In the genomic region with DNA sequence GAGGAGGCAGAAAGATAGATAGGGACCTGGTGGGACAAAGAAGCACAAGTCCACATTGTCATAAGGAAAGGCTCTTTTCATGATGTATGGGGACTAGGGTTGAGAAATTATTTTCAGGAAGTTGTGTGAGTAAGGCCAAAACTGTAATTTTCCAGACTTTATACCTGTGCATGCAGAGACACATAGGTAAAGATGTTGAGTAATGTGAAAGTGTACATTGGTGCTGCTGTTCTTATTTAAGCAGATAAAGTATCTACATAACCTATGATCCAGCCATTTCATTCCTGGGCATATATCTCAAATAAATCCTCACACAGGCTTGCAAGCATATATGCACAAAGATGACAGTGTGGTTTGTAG, we compare ENCODE assay signal across 1 cellular context.
TF ChIP-seq lines count a peak whose summit lies in the region.

No MANE protein-coding gene starts in this region.

TF ChIP-seq in K562, 482 proteins besides CTCF, POLR2A, EP300 and RAD21 (continued from another document):
- TF ChIP-seq, protein P1, sequence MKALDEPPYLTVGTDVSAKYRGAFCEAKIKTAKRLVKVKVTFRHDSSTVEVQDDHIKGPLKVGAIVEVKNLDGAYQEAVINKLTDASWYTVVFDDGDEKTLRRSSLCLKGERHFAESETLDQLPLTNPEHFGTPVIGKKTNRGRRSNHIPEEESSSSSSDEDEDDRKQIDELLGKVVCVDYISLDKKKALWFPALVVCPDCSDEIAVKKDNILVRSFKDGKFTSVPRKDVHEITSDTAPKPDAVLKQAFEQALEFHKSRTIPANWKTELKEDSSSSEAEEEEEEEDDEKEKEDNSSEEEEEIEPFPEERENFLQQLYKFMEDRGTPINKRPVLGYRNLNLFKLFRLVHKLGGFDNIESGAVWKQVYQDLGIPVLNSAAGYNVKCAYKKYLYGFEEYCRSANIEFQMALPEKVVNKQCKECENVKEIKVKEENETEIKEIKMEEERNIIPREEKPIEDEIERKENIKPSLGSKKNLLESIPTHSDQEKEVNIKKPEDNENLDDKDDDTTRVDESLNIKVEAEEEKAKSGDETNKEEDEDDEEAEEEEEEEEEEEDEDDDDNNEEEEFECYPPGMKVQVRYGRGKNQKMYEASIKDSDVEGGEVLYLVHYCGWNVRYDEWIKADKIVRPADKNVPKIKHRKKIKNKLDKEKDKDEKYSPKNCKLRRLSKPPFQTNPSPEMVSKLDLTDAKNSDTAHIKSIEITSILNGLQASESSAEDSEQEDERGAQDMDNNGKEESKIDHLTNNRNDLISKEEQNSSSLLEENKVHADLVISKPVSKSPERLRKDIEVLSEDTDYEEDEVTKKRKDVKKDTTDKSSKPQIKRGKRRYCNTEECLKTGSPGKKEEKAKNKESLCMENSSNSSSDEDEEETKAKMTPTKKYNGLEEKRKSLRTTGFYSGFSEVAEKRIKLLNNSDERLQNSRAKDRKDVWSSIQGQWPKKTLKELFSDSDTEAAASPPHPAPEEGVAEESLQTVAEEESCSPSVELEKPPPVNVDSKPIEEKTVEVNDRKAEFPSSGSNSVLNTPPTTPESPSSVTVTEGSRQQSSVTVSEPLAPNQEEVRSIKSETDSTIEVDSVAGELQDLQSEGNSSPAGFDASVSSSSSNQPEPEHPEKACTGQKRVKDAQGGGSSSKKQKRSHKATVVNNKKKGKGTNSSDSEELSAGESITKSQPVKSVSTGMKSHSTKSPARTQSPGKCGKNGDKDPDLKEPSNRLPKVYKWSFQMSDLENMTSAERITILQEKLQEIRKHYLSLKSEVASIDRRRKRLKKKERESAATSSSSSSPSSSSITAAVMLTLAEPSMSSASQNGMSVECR (CRISPR knock-in tag; IDR thresholded peaks at IDR 0.05) = 0 out of 2 replicates have a peak, but pooled peaks have one; percentile 7
- TF ChIP-seq TCF7 (IDR thresholded peaks at IDR 0.05; ENCODE audit: borderline replicate concordance) = no peak
